ENCODE assay signal across 10 cellular contexts in the genomic region with DNA sequence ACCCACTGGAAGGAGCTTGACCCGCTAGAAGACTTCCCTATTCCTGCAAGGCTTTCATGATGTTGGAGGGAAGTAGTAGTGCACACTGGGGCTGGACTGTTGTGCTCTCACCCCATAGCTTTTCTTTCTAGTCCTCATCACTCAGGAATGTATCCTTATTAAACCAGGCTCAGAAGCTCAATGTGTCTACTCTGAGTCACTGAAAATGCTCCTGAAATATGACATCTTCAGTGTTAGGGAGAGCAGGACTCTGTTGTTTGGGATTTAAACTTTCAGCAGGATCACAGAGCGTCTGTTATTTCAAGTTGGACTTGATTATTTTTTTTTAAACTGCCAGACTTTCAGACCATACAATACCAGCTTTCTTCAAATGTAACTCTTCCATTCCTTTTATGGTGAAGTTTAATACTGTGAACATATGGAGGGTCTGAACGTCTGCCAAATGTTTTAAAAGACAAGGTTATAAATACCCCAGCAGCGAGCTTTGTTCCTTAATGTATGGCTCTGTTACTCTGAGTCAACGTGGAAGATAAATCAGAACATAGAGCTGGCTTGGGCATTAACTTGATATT.
DNase-seq lines count a peak whose midpoint lies in the region; TF ChIP-seq lines count a peak whose summit lies in the region.
"Had no signal": no experiment of that assay in that cellular context is flagged by ENCODE, and none has a peak within 500 bp of the region (broad histone marks: within the 10 kb centered on the region; RNA-seq: fewer than 3 reads in every experiment).

No MANE protein-coding gene starts in this region.

- H3K36me3 ChIP-seq in HEK293 (ENCODE audit: control insufficient read depth in 2 of 2, insufficient read depth in 1 of 2, low read length in 2 of 2) (no peaks in the 10 kb centered on the region), SJCRH30 (no peaks in the 10 kb centered on the region), stomach smooth muscle (ENCODE audit: control insufficient read depth in 2 of 2, insufficient read depth in 2 of 2, low read length in 2 of 2) (no peaks in the 10 kb centered on the region)
- H3K36me3 ChIP-seq: thoracic aorta had no signal

- H3K27ac ChIP-seq in HEK293 (ENCODE audit: extremely low read depth, low read depth, low read length) (peak overlapping the region; percentile 62; the same call in 1 of the 2 replicates), SJCRH30 (peak overlapping the region; percentile 91), stomach smooth muscle (ENCODE audit: low read length) (peak overlapping the region; percentile 37)

- CTCF ChIA-PET in HEK293 (lab: Yijun Ruan, JAX): interaction anchor here (0.5 to 1.1 kb wide), 3 partner anchors 10 to 110 kb away, joined by 3 to 6 read pairs (median 4); no protein-coding TSS in a partner anchor

- H3K4me1 ChIP-seq in HEK293 (ENCODE audit: control insufficient read depth, insufficient read depth, low read length): peaks cover 13% of the 10 kb centered on the region
- peaks cover 32% of the 10 kb centered on the region for H3K4me1 ChIP-seq in SJCRH30
- H3K4me1 ChIP-seq in stomach smooth muscle (ENCODE audit: control insufficient read depth, insufficient read depth, low read length): no peaks in the 10 kb centered on the region

- H3K9ac ChIP-seq in stomach smooth muscle (ENCODE audit: low read length in 2 of 2): no peak overlapping the region

- POLR2A ChIA-PET in HEK293 (lab: Yijun Ruan, JAX): interaction anchor here (0.7 kb wide), 1 partner anchor 112 kb away, joined by 3 read pairs; no protein-coding TSS in a partner anchor

- H3K27me3 ChIP-seq in SJCRH30: no peaks in the 10 kb centered on the region
- no peaks in the 10 kb centered on the region for H3K27me3 ChIP-seq in stomach smooth muscle (ENCODE audit: control insufficient read depth in 1 of 2, insufficient read depth in 2 of 2, low read length in 2 of 2)

- peak; percentile 59 to 87 for DNase-seq in SJCRH30
- DNase-seq in foreskin melanocyte: peak; percentile 99
- no peak for DNase-seq in activated naive CD4-positive, alpha-beta T cell treated with anti-CD3 and anti-CD28 coated beads, Interleukin-2, amount 50 U/mL, for 16 hours
- DNase-seq in effector CD4-positive, alpha-beta T cell: no peak
- DNase-seq in activated CD4-positive, alpha-beta T cell treated with anti-CD3 and anti-CD28 coated beads for 1 hour: no peak
- DNase-seq: activated naive CD4-positive, alpha-beta T cell treated with anti-CD3 and anti-CD28 coated beads for 36 hours; stimulated activated CD4-positive, alpha-beta T cell treated with anti-CD3 and anti-CD28 coated beads, Interleukin-4, amount 100 ng/mL, for 1 hour had no signal

- no peak for TF ChIP-seq CTCF in HEK293 (tag by site-specific recombination; IDR thresholded peaks at IDR 0.05)

- H3K4me3 ChIP-seq in HEK293 (ENCODE audit: low read depth, low read length): no peak overlapping the region
- H3K4me3 ChIP-seq in SJCRH30: peak overlapping the region; percentile 3; the same call in 1 of the 2 replicates
- no peak overlapping the region for H3K4me3 ChIP-seq in stomach smooth muscle (ENCODE audit: low read length in 2 of 2)
- H3K4me3 ChIP-seq: thoracic aorta had no signal

- H3K9me3 ChIP-seq in HEK293 (ENCODE audit: control insufficient read depth, insufficient read depth, low read depth, low read length) (no peaks in the 10 kb centered on the region), SJCRH30 (replicated peaks) (peaks cover 4% of the 10 kb centered on the region; the same call in 1 of the 2 replicates), stomach smooth muscle (ENCODE audit: control insufficient read depth in 2 of 2, low read length in 2 of 2) (no peaks in the 10 kb centered on the region)
- H3K9me3 ChIP-seq: thoracic aorta had no signal

TF ChIP-seq in HEK293, 187 proteins besides CTCF, POLR2A, EP300 and RAD21 (continues in another document):
- TF ChIP-seq, protein P1, sequence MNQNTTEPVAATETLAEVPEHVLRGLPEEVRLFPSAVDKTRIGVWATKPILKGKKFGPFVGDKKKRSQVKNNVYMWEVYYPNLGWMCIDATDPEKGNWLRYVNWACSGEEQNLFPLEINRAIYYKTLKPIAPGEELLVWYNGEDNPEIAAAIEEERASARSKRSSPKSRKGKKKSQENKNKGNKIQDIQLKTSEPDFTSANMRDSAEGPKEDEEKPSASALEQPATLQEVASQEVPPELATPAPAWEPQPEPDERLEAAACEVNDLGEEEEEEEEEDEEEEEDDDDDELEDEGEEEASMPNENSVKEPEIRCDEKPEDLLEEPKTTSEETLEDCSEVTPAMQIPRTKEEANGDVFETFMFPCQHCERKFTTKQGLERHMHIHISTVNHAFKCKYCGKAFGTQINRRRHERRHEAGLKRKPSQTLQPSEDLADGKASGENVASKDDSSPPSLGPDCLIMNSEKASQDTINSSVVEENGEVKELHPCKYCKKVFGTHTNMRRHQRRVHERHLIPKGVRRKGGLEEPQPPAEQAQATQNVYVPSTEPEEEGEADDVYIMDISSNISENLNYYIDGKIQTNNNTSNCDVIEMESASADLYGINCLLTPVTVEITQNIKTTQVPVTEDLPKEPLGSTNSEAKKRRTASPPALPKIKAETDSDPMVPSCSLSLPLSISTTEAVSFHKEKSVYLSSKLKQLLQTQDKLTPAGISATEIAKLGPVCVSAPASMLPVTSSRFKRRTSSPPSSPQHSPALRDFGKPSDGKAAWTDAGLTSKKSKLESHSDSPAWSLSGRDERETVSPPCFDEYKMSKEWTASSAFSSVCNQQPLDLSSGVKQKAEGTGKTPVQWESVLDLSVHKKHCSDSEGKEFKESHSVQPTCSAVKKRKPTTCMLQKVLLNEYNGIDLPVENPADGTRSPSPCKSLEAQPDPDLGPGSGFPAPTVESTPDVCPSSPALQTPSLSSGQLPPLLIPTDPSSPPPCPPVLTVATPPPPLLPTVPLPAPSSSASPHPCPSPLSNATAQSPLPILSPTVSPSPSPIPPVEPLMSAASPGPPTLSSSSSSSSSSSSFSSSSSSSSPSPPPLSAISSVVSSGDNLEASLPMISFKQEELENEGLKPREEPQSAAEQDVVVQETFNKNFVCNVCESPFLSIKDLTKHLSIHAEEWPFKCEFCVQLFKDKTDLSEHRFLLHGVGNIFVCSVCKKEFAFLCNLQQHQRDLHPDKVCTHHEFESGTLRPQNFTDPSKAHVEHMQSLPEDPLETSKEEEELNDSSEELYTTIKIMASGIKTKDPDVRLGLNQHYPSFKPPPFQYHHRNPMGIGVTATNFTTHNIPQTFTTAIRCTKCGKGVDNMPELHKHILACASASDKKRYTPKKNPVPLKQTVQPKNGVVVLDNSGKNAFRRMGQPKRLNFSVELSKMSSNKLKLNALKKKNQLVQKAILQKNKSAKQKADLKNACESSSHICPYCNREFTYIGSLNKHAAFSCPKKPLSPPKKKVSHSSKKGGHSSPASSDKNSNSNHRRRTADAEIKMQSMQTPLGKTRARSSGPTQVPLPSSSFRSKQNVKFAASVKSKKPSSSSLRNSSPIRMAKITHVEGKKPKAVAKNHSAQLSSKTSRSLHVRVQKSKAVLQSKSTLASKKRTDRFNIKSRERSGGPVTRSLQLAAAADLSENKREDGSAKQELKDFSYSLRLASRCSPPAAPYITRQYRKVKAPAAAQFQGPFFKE (tag by site-specific recombination; IDR thresholded peaks at IDR 0.05; ENCODE audit: borderline replicate concordance): no peak
- TF ChIP-seq ZNF530 (tag by site-specific recombination; IDR thresholded peaks at IDR 0.05; ENCODE audit: low read depth) (no peak), KLF8 (tag by site-specific recombination; IDR thresholded peaks at IDR 0.05) (no peak), ZNF404 (tag by site-specific recombination; IDR thresholded peaks at IDR 0.05) (no peak), ZFHX2 (tag by site-specific recombination; conservative IDR thresholded peaks at IDR 0.05) (no peak), ZNF785 (tag by site-specific recombination; IDR thresholded peaks at IDR 0.05) (no peak), GLI2 (tag by site-specific recombination; IDR thresholded peaks at IDR 0.05; ENCODE audit: borderline replicate concordance, low read depth) (no peak)
- TF ChIP-seq, protein P2, sequence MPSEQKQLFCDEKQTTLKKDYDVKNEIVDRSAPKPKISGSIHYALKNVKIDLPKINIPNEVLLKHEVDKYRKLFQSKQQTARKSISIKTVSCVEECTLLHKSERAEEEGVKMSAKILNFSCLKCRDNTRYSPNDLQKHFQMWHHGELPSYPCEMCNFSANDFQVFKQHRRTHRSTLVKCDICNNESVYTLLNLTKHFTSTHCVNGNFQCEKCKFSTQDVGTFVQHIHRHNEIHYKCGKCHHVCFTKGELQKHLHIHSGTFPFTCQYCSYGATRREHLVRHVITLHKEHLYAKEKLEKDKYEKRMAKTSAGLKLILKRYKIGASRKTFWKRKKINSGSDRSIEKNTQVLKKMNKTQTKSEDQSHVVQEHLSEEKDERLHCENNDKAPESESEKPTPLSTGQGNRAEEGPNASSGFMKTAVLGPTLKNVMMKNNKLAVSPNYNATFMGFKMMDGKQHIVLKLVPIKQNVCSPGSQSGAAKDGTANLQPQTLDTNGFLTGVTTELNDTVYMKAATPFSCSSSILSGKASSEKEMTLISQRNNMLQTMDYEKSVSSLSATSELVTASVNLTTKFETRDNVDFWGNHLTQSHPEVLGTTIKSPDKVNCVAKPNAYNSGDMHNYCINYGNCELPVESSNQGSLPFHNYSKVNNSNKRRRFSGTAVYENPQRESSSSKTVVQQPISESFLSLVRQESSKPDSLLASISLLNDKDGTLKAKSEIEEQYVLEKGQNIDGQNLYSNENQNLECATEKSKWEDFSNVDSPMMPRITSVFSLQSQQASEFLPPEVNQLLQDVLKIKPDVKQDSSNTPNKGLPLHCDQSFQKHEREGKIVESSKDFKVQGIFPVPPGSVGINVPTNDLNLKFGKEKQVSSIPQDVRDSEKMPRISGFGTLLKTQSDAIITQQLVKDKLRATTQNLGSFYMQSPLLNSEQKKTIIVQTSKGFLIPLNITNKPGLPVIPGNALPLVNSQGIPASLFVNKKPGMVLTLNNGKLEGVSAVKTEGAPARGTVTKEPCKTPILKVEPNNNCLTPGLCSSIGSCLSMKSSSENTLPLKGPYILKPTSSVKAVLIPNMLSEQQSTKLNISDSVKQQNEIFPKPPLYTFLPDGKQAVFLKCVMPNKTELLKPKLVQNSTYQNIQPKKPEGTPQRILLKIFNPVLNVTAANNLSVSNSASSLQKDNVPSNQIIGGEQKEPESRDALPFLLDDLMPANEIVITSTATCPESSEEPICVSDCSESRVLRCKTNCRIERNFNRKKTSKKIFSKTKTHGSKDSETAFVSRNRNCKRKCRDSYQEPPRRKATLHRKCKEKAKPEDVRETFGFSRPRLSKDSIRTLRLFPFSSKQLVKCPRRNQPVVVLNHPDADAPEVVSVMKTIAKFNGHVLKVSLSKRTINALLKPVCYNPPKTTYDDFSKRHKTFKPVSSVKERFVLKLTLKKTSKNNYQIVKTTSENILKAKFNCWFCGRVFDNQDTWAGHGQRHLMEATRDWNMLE (tag by site-specific recombination; conservative IDR thresholded peaks at IDR 0.05; ENCODE audit: low read depth): no peak

Comparison
In these comparisons a context has a peak if more than half of its experiments do, and no peak if none do; other contexts are left out.
1. H3K27ac ChIP-seq: peak in every context shown above with its lines; median percentile 91 in SJCRH30; 62 in HEK293; 37 in stomach smooth muscle.
2. DNase-seq: peak in SJCRH30 (2 of 2) and foreskin melanocyte (single experiment); none in activated naive CD4-positive, alpha-beta T cell treated with anti-CD3 and anti-CD28 coated beads, Interleukin-2, amount 50 U/mL, for 16 hours (single experiment), effector CD4-positive, alpha-beta T cell (single experiment) and activated CD4-positive, alpha-beta T cell treated with anti-CD3 and anti-CD28 coated beads for 1 hour (single experiment).